Comparison of ENCODE assay signal across 21 cellular contexts in the genomic region with DNA sequence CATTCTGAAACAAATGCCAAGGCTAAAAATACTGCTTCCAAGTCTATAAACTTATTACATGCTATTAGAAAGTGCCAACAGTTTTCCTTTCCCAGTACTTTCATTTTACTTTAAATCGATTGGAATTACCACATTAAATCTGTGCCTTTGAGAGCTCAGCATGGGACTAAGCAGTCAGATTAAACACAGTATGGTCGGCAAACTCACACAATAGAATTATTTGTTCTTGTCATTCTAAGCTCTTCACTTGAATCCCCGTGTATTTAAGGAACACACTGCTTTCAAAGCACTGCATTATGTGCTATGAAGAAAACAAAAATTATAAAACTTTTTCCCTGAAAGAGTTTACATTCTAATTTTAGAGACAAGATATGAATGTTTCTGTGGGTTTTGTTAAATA.
"Had no signal": no experiment of that assay in that cellular context is flagged by ENCODE, and none has a peak within 500 bp of the region (broad histone marks: within the 10 kb centered on the region; RNA-seq: fewer than 3 reads in every experiment).

No MANE protein-coding gene starts in this region.

- DNase-seq: activated B cell treated with CpG ODN at 0.5 μM for 24 hours; activated CD4-positive, alpha-beta T cell treated with anti-CD3 and anti-CD28 coated beads for 48 hours; activated CD8-positive, alpha-beta memory T cell treated with anti-CD3 and anti-CD28 coated beads, Interleukin-2, amount 50 U/mL, for 48 hours; activated gamma-delta T cell; activated T-cell treated with anti-CD3 and anti-CD28 coated beads, Interleukin-2, amount 50 U/mL, for 72 hours; caudate nucleus; colonic mucosa; esophagus squamous epithelium; hippocampal formation; kidney; left lung; mammary epithelial cell; mucosa of descending colon; naive thymus-derived CD8-positive, alpha-beta T cell; right cardiac atrium; stimulated activated naive CD8-positive, alpha-beta T cell treated with anti-CD3 and anti-CD28 coated beads, Interleukin-15, amount 100 ng/mL, for 72 hours had no signal

- ATAC-seq: activated naive CD4-positive, alpha-beta T cell treated with anti-CD3 and anti-CD28 coated beads, Interleukin-2, amount 50 U/mL, for 72 hours; activated T-cell treated with anti-CD3 and anti-CD28 coated beads, Interleukin-2, amount 50 U/mL, for 72 hours; left lung; mucosa of descending colon; naive thymus-derived CD8-positive, alpha-beta T cell; right cardiac atrium; stimulated activated naive CD8-positive, alpha-beta T cell treated with anti-CD3 and anti-CD28 coated beads, Interleukin-15, amount 100 ng/mL, for 72 hours had no signal

- H3K27me3 ChIP-seq: colonic mucosa, esophagus squamous epithelium, left lung had no signal

- H3K27ac ChIP-seq: colonic mucosa, esophagus squamous epithelium, left lung, prostate gland had no signal

- H3K4me1 Mint-ChIP-seq: activated B cell treated with CpG ODN at 0.5 μM for 24 hours; naive thymus-derived CD8-positive, alpha-beta T cell; stimulated activated naive CD8-positive, alpha-beta T cell treated with anti-CD3 and anti-CD28 coated beads, Interleukin-15, amount 100 ng/mL, for 72 hours had no signal

- H3K36me3 ChIP-seq: colonic mucosa, esophagus squamous epithelium, left lung, prostate gland had no signal

- FAIRE-seq: endothelial cell of umbilical vein, kidney had no signal

- H3K36me3 Mint-ChIP-seq: activated naive CD4-positive, alpha-beta T cell treated with anti-CD3 and anti-CD28 coated beads, Interleukin-2, amount 50 U/mL, for 72 hours; naive thymus-derived CD8-positive, alpha-beta T cell; type B pancreatic cell had no signal

- H3K9me3 Mint-ChIP-seq: activated B cell treated with CpG ODN at 0.5 μM for 24 hours; activated naive CD4-positive, alpha-beta T cell treated with anti-CD3 and anti-CD28 coated beads, Interleukin-2, amount 50 U/mL, for 72 hours; stimulated activated naive CD8-positive, alpha-beta T cell treated with anti-CD3 and anti-CD28 coated beads, Interleukin-15, amount 100 ng/mL, for 72 hours; type B pancreatic cell had no signal

- H3K27me3 Mint-ChIP-seq: stimulated activated naive CD8-positive, alpha-beta T cell treated with anti-CD3 and anti-CD28 coated beads, Interleukin-15, amount 100 ng/mL, for 72 hours had no signal

- H3K4me2 ChIP-seq: smooth muscle cell had no signal

- H3K27ac Mint-ChIP-seq: activated B cell treated with CpG ODN at 0.5 μM for 24 hours; activated naive CD4-positive, alpha-beta T cell treated with anti-CD3 and anti-CD28 coated beads, Interleukin-2, amount 50 U/mL, for 72 hours; activated T-cell treated with anti-CD3 and anti-CD28 coated beads, Interleukin-2, amount 50 U/mL, for 72 hours; naive thymus-derived CD8-positive, alpha-beta T cell; type B pancreatic cell had no signal

- H3K4me1 ChIP-seq: colonic mucosa, esophagus squamous epithelium, left lung, prostate gland had no signal

- H3K4me3 Mint-ChIP-seq: activated B cell treated with CpG ODN at 0.5 μM for 24 hours; activated T-cell treated with anti-CD3 and anti-CD28 coated beads, Interleukin-2, amount 50 U/mL, for 72 hours; naive thymus-derived CD8-positive, alpha-beta T cell; stimulated activated naive CD8-positive, alpha-beta T cell treated with anti-CD3 and anti-CD28 coated beads, Interleukin-15, amount 100 ng/mL, for 72 hours; type B pancreatic cell had no signal

- H3K9me3 ChIP-seq: colonic mucosa, esophagus squamous epithelium, left lung, mucosa of descending colon, prostate gland had no signal

- H3K4me3 ChIP-seq: colonic mucosa, esophagus squamous epithelium, left lung, mucosa of descending colon, prostate gland, smooth muscle cell had no signal
